In genomic region chr16:19754644-19755036, GRCh38 we compare ENCODE assay signal across 22 cellular contexts. TPM values are rescaled to one million over a fixed set of nuclear protein-coding genes. Genes with fewer than 3 reads are reported as not detected.
A peak's percentile ranks its signal among the peaks of the same experiment; 100 is the strongest.
DNase-seq lines count a peak whose midpoint lies in the region; ATAC-seq and TF ChIP-seq lines count a peak whose summit lies in the region.
"Had no signal": no experiment of that assay in that cellular context is flagged by ENCODE, and none has a peak within 500 bp of the region (broad histone marks: within the 10 kb centered on the region; RNA-seq: fewer than 3 reads in every experiment).

No MANE protein-coding gene starts in this region.

- no peak overlapping the region for H3K4me3 Mint-ChIP-seq in GM23338
- H3K4me3 Mint-ChIP-seq: activated naive CD4-positive, alpha-beta T cell treated with anti-CD3 and anti-CD28 coated beads, Interleukin-2, amount 50 U/mL, for 24 hours; activated T-cell treated with anti-CD3 and anti-CD28 coated beads, Interleukin-2, amount 50 U/mL, for 72 hours had no signal

- H4K20me1 ChIP-seq in GM23338 (replicated peaks; ENCODE audit: insufficient read depth), result no peaks in the 10 kb centered on the region
- H4K20me1 ChIP-seq: BLaER1 had no signal

- no peaks in the 10 kb centered on the region; the same call in 2 of the 3 replicates for H3K36me3 Mint-ChIP-seq in GM23338 (ENCODE audit: low read depth)
- H3K36me3 Mint-ChIP-seq: activated naive CD4-positive, alpha-beta T cell treated with anti-CD3 and anti-CD28 coated beads, Interleukin-2, amount 50 U/mL, for 24 hours had no signal

- H3K9me3 Mint-ChIP-seq in GM23338, result no peaks in the 10 kb centered on the region
- H3K9me3 Mint-ChIP-seq: activated naive CD4-positive, alpha-beta T cell treated with anti-CD3 and anti-CD28 coated beads, Interleukin-2, amount 50 U/mL, for 24 hours; activated T-cell treated with anti-CD3 and anti-CD28 coated beads, Interleukin-2, amount 50 U/mL, for 72 hours had no signal

- ATAC-seq in GM23338, result no peak
- ATAC-seq in HG02973 (IDR thresholded peaks at IDR 0.05; ENCODE audit: unreplicated experiment), result no peak
- ATAC-seq: activated T-cell treated with anti-CD3 and anti-CD28 coated beads, Interleukin-2, amount 50 U/mL, for 72 hours; stimulated activated naive CD8-positive, alpha-beta T cell treated with anti-CD3 and anti-CD28 coated beads, Interleukin-15, Interleukin-2, amounts not matched to agents 100 U/mL and 50 U/mL, for 24 hours had no signal

- H3K27me3 ChIP-seq in ACC112 (ENCODE audit: insufficient read depth, low read length), result no peaks in the 10 kb centered on the region
- H3K27me3 ChIP-seq in SJSA1 (replicated peaks), result no peaks in the 10 kb centered on the region
- no peaks in the 10 kb centered on the region for H3K27me3 ChIP-seq in prostate gland (replicated peaks; ENCODE audit: insufficient read depth)
- no peaks in the 10 kb centered on the region for H3K27me3 ChIP-seq in GM23338 (ENCODE audit: insufficient read depth)
- H3K27me3 ChIP-seq: BLaER1, left lung, SJCRH30, spleen, upper lobe of left lung had no signal

- H3K4me3 ChIP-seq in ACC112 (ENCODE audit: low read depth, low read length) (peak overlapping the region; percentile 6; the same call in 1 of the 2 replicates), SJSA1 (no peak overlapping the region), prostate gland (no peak overlapping the region), GM23338 (no peak overlapping the region)
- H3K4me3 ChIP-seq: BLaER1, GM23248, left lung, SJCRH30, spleen, upper lobe of left lung had no signal

- H3K27ac ChIP-seq in ACC112 (ENCODE audit: low read depth, low read length) (peak overlapping the region; percentile 65), SJSA1 (peak overlapping the region; percentile 83), epithelial cell of prostate (peak overlapping the region; percentile 75), prostate gland (peak overlapping the region; percentile 37 to 45), GM23338 (ENCODE audit: low read depth) (no peak overlapping the region)
- H3K27ac ChIP-seq: BLaER1, left lung, SJCRH30, spleen, upper lobe of left lung had no signal

- peaks cover 13% of the 10 kb centered on the region for H3K4me1 ChIP-seq in ACC112 (ENCODE audit: control insufficient read depth, insufficient read depth, low read length, unreplicated experiment)
- peaks cover 52% of the 10 kb centered on the region for H3K4me1 ChIP-seq in SJSA1 (replicated peaks)
- H3K4me1 ChIP-seq in prostate gland (replicated peaks), result peaks cover 3% of the 10 kb centered on the region
- H3K4me1 ChIP-seq in GM23338 (ENCODE audit: insufficient read depth), result no peaks in the 10 kb centered on the region; the same call in 1 of the 2 replicates
- H3K4me1 ChIP-seq: BLaER1, spleen had no signal

- no peaks in the 10 kb centered on the region; the same call in 2 of the 3 replicates for H3K4me1 Mint-ChIP-seq in GM23338
- H3K4me1 Mint-ChIP-seq: activated naive CD4-positive, alpha-beta T cell treated with anti-CD3 and anti-CD28 coated beads, Interleukin-2, amount 50 U/mL, for 24 hours had no signal

- WGBS in prostate gland, result 66% methylated on average over 1 of the region's 1 CpG

- H3K79me2 ChIP-seq in ACC112 (ENCODE audit: control insufficient read depth, insufficient read depth, low read length, unreplicated experiment) (no peaks in the 10 kb centered on the region), GM23338 (replicated peaks; ENCODE audit: insufficient read depth) (no peaks in the 10 kb centered on the region)

- TF ChIP-seq POLR2A in prostate gland (IDR thresholded peaks at IDR 0.05), result no peak

- H3K4me2 ChIP-seq in GM23338, result no peak overlapping the region
- H3K4me2 ChIP-seq: BLaER1 had no signal

- H3K27me3 Mint-ChIP-seq in GM23338 (ENCODE audit: insufficient read depth, low read depth, poor library complexity), result no peaks in the 10 kb centered on the region
- H3K27me3 Mint-ChIP-seq: activated naive CD4-positive, alpha-beta T cell treated with anti-CD3 and anti-CD28 coated beads, Interleukin-2, amount 50 U/mL, for 24 hours had no signal

- H2AFZ ChIP-seq in ACC112 (ENCODE audit: low read length, unreplicated experiment) (peak overlapping the region; percentile 2), GM23338 (no peak overlapping the region)
- H2AFZ ChIP-seq: GM23248 had no signal

- H3K9me2 ChIP-seq in GM23338 (ENCODE audit: insufficient read depth), result no peaks in the 10 kb centered on the region

- no peak for DNase-seq in SJSA1 (ENCODE audit: low read depth in 1 of 2, low spot score in 2 of 2)
- DNase-seq in epithelial cell of prostate (ENCODE audit: low read depth, low spot score), result no peak
- no peak for DNase-seq in prostate gland (ENCODE audit: low spot score)
- DNase-seq in GM23338 (ENCODE audit: low spot score), result no peak
- no peak for DNase-seq in kidney glomerular epithelial cell (lab: John Stamatoyannopoulos, UW)
- no peak for DNase-seq in activated gamma-delta T cell treated with Interleukin-2 at 50 U/mL for 16 hours
- DNase-seq: ACHN; activated CD8-positive, alpha-beta memory T cell treated with anti-CD3 and anti-CD28 coated beads for 24 hours; activated T-cell treated with anti-CD3 and anti-CD28 coated beads, Interleukin-2, amount 50 U/mL, for 72 hours; left lung; NCI-H1105 treated with DMSO at 0.1 percent for 48 hours; NCI-H2029 treated with DMSO at 0.1 percent for 48 hours; SJCRH30; spleen; stimulated activated CD4-positive, alpha-beta T cell treated with anti-CD3 and anti-CD28 coated beads, Interleukin-4, amount 100 ng/mL, for 24 hours; stimulated activated naive CD8-positive, alpha-beta T cell treated with anti-CD3 and anti-CD28 coated beads, Interleukin-15, Interleukin-2, amounts not matched to agents 100 U/mL and 50 U/mL, for 24 hours; upper lobe of left lung had no signal

- H3K36me3 ChIP-seq in ACC112 (ENCODE audit: insufficient read depth, low read length), result no peaks in the 10 kb centered on the region
- no peaks in the 10 kb centered on the region for H3K36me3 ChIP-seq in SJSA1
- no peaks in the 10 kb centered on the region for H3K36me3 ChIP-seq in prostate gland
- H3K36me3 ChIP-seq in GM23338 (ENCODE audit: insufficient read depth), result no peaks in the 10 kb centered on the region
- H3K36me3 ChIP-seq: BLaER1, left lung, SJCRH30, spleen, upper lobe of left lung had no signal

- H3K9me3 ChIP-seq in SJSA1 (replicated peaks), result no peaks in the 10 kb centered on the region
- H3K9me3 ChIP-seq in prostate gland, result no peaks in the 10 kb centered on the region
- H3K9me3 ChIP-seq: BLaER1, left lung, SJCRH30, spleen, upper lobe of left lung had no signal

- intact Hi-C loops in prostate gland (cut with DNase I), result no loop called here

- H3K27ac Mint-ChIP-seq in GM23338, result no peak overlapping the region
- H3K27ac Mint-ChIP-seq: activated naive CD4-positive, alpha-beta T cell treated with anti-CD3 and anti-CD28 coated beads, Interleukin-2, amount 50 U/mL, for 24 hours; activated T-cell treated with anti-CD3 and anti-CD28 coated beads, Interleukin-2, amount 50 U/mL, for 72 hours had no signal

- TF ChIP-seq CTCF in prostate gland (IDR thresholded peaks at IDR 0.05), result no peak
- TF ChIP-seq CTCF in GM23338 (conservative IDR thresholded peaks at IDR 0.05; ENCODE audit: low read depth in 2 of 2), result no peak

- no peaks in the 10 kb centered on the region for H3F3A ChIP-seq in GM23338 (replicated peaks; ENCODE audit: low read depth)

TF ChIP-seq in GM23338, 12 proteins besides CTCF, POLR2A, EP300 and RAD21:
- TF ChIP-seq EZH2phosphoT487 (IDR thresholded peaks at IDR 0.05; ENCODE audit: unreplicated experiment), result no peak
TF ChIP-seq in GM23338: peak in this region for 0.

RNA-seq across cellular contexts. Expression of gene IQCK, which starts 36.6 kb away (rescaled TPM):
- total RNA-seq in SJSA1 (2014; rRNA removed; shearing (Covaris generic)), result 1.8 and 10.5 TPM in 2 replicates
- 10 to 100 TPM; 26.0 to 42.2 TPM for total RNA-seq in prostate gland
- total RNA-seq in GM23338 (2014; rRNA removed; shearing (Covaris generic)), result 7.9 and 10.0 TPM in 2 replicates
- polyA plus RNA-seq in GM23338 (2016; fragmentation: Nextera tagmentation; extraction: Ambion mirVana), result 5.8 and 7.6 TPM in 2 replicates

RNA-seq across cellular contexts. Expression of gene KNOP1, which starts 36.6 kb away (rescaled TPM):
- 23.1 and 46.2 TPM in 2 replicates for total RNA-seq in SJSA1 (2014; rRNA removed; shearing (Covaris generic))
- 10 to 100 TPM; 11.2 to 26.6 TPM for total RNA-seq in prostate gland
- 56.1 and 57.7 TPM in 2 replicates for total RNA-seq in GM23338 (2014; rRNA removed; shearing (Covaris generic))
- polyA plus RNA-seq in GM23338 (2016; fragmentation: Nextera tagmentation; extraction: Ambion mirVana), result 190 and 207 TPM in 2 replicates
